In genomic region chrX:69123481-69123880, GRCh38 we compare ENCODE assay signal across 13 cellular contexts. TPM values are rescaled to one million over a fixed set of nuclear protein-coding genes. Genes with fewer than 3 reads are reported as not detected.
DNase-seq lines count a peak whose midpoint lies in the region; ATAC-seq and TF ChIP-seq lines count a peak whose summit lies in the region.
"Had no signal": no experiment of that assay in that cellular context is flagged by ENCODE, and none has a peak within 500 bp of the region (broad histone marks: within the 10 kb centered on the region; RNA-seq: fewer than 3 reads in every experiment).

No MANE protein-coding gene starts in this region.

- H3K27me3 ChIP-seq in mammary epithelial cell (ENCODE audit: insufficient read depth, low read length): no peaks in the 10 kb centered on the region
- H3K27me3 ChIP-seq in mesenchymal stem cell (ENCODE audit: control insufficient read depth in 1 of 2, insufficient read depth in 1 of 2, low read length in 2 of 2): peaks cover 0 to 87% of the 10 kb centered on the region in 2 experiments
- H3K27me3 ChIP-seq in trophoblast cell (ENCODE audit: insufficient read depth, low read length): no peaks in the 10 kb centered on the region
- H3K27me3 ChIP-seq: BE2C had no signal

- H3K36me3 ChIP-seq in mammary epithelial cell (ENCODE audit: insufficient read depth, low read length) (no peaks in the 10 kb centered on the region), mesenchymal stem cell (ENCODE audit: control insufficient read depth in 1 of 2, insufficient read depth in 2 of 2, low read depth in 1 of 2, low read length in 2 of 2) (no peaks in the 10 kb centered on the region), trophoblast cell (ENCODE audit: control insufficient read depth in 1 of 2, insufficient read depth in 2 of 2, low read length in 2 of 2) (no peaks in the 10 kb centered on the region)
- H3K36me3 ChIP-seq: BE2C, HAP-1 had no signal

- no peak overlapping the region for H2BK5ac ChIP-seq in mesenchymal stem cell (ENCODE audit: low read depth, low read length, poor library complexity, severe bottlenecking)
- no peak overlapping the region for H2BK5ac ChIP-seq in trophoblast cell (ENCODE audit: low read depth, low read length, poor library complexity)

- H3K23ac ChIP-seq in mesenchymal stem cell (ENCODE audit: low read length in 2 of 2) (no peak overlapping the region), trophoblast cell (ENCODE audit: low read length) (no peak overlapping the region)

- H2BK120ac ChIP-seq in mesenchymal stem cell (ENCODE audit: low read depth, low read length) (peak overlapping the region; percentile 49), trophoblast cell (ENCODE audit: insufficient read depth, low read length, poor library complexity) (no peak overlapping the region)

- ATAC-seq in HG03139 (IDR thresholded peaks at IDR 0.05; ENCODE audit: unreplicated experiment) (no peak), GM18519 (IDR thresholded peaks at IDR 0.05; ENCODE audit: low FRiP score, unreplicated experiment) (no peak)
- ATAC-seq: GM12878 had no signal

- H3K4me1 ChIP-seq in mammary epithelial cell (ENCODE audit: insufficient read depth, low read length): peaks cover 20% of the 10 kb centered on the region
- peaks cover 5% of the 10 kb centered on the region for H3K4me1 ChIP-seq in mesenchymal stem cell (ENCODE audit: control insufficient read depth, insufficient read depth, low read depth, low read length)
- peaks cover 4 to 10% of the 10 kb centered on the region in 2 experiments for H3K4me1 ChIP-seq in trophoblast cell (ENCODE audit: control insufficient read depth in 1 of 2, insufficient read depth in 2 of 2, low read length in 2 of 2)
- H3K4me1 ChIP-seq: BE2C had no signal

- H3K4ac ChIP-seq in mesenchymal stem cell (ENCODE audit: low read depth in 1 of 2, low read length in 2 of 2) (peak overlapping the region in 1 of 2 experiments; percentile 61), trophoblast cell (ENCODE audit: low read depth, low read length) (no peak overlapping the region)

- intact Hi-C loops in mammary epithelial cell (cut with micrococcal nuclease) (no loop called here), MCF 10A (cut with micrococcal nuclease) (no loop called here)

- H4K12ac ChIP-seq in trophoblast cell (ENCODE audit: low read depth, low read length): no peak overlapping the region

- H3K9me3 ChIP-seq in mammary epithelial cell (replicated peaks; ENCODE audit: insufficient read depth, low read length): no peaks in the 10 kb centered on the region
- no peaks in the 10 kb centered on the region for H3K9me3 ChIP-seq in mesenchymal stem cell (ENCODE audit: control insufficient read depth, low read length)
- H3K9me3 ChIP-seq in trophoblast cell (ENCODE audit: insufficient read depth, low read depth, low read length): no peaks in the 10 kb centered on the region
- H3K9me3 ChIP-seq: BE2C, HAP-1 had no signal

- DNase-seq in mammary epithelial cell: no peak
- DNase-seq in MCF 10A (ENCODE audit: unreplicated experiment): no peak
- no peak for DNase-seq in mesenchymal stem cell
- no peak for DNase-seq in trophoblast cell
- DNase-seq in ACHN: no peak
- DNase-seq: BE2C; CD4-positive, alpha-beta memory T cell; DMS79 had no signal

- H2BK12ac ChIP-seq in mesenchymal stem cell (ENCODE audit: low read length in 2 of 2) (peak overlapping the region in 1 of 2 experiments; percentile 97), trophoblast cell (ENCODE audit: low read length) (no peak overlapping the region)

- BruUV-seq in mammary epithelial cell (replicated peaks; lab: Mats Ljungman, UMichigan): no TSS peak
- BruUV-seq in MCF 10A (replicated peaks; lab: Mats Ljungman, UMichigan): no TSS peak

- H3K14ac ChIP-seq in mesenchymal stem cell (ENCODE audit: low read length in 2 of 2) (peak overlapping the region in 1 of 2 experiments; percentile 71), trophoblast cell (ENCODE audit: low read length) (peak overlapping the region; percentile 6)

- no peak overlapping the region for H3K27ac Mint-ChIP-seq in MCF 10A (ENCODE audit: low read depth, unreplicated experiment)
- H3K27ac Mint-ChIP-seq: CD4-positive, alpha-beta memory T cell had no signal

- H4K8ac ChIP-seq in mesenchymal stem cell (ENCODE audit: low read length): no peak overlapping the region
- H4K8ac ChIP-seq in trophoblast cell (ENCODE audit: low read depth, low read length): no peak overlapping the region

- dilution Hi-C loops in mammary epithelial cell (cut with HindIII; ENCODE audit: low sequenced_read_pairs): no loop called here

- H2BK15ac ChIP-seq in mesenchymal stem cell (ENCODE audit: low read depth, poor library complexity, severe bottlenecking): peak overlapping the region; percentile 28

- H2AK5ac ChIP-seq in mesenchymal stem cell (ENCODE audit: low read length, severe bottlenecking) (no peak overlapping the region), trophoblast cell (ENCODE audit: low read length) (no peak overlapping the region)

- H3K27ac ChIP-seq in mammary epithelial cell (ENCODE audit: insufficient read depth, low read depth, low read length) (no peak overlapping the region), mesenchymal stem cell (ENCODE audit: low read length, poor library complexity, severe bottlenecking) (no peak overlapping the region), trophoblast cell (ENCODE audit: low read depth, low read length) (no peak overlapping the region)
- H3K27ac ChIP-seq: C4-2B had no signal

- H3K9ac ChIP-seq in mammary epithelial cell (ENCODE audit: insufficient read depth, low read length): no peak overlapping the region
- H3K9ac ChIP-seq in mesenchymal stem cell (ENCODE audit: low read length): no peak overlapping the region
- H3K9ac ChIP-seq in trophoblast cell (ENCODE audit: low read length): no peak overlapping the region

- H3K79me1 ChIP-seq in mesenchymal stem cell (replicated peaks; ENCODE audit: low read length, poor library complexity, severe bottlenecking) (no peaks in the 10 kb centered on the region), trophoblast cell (ENCODE audit: low read length) (no peaks in the 10 kb centered on the region)

- TF ChIP-seq CTCF in mammary epithelial cell (conservative IDR thresholded peaks at IDR 0.05 in 1 of 2, IDR thresholded peaks at IDR 0.05 in 1 of 2; ENCODE audit: extremely low read depth in 1 of 2, insufficient read depth in 1 of 2, low read depth in 1 of 2, low read length in 2 of 2) (no peak), MCF 10A (IDR thresholded peaks at IDR 0.05; ENCODE audit: unreplicated experiment) (no peak)

- WGBS in mammary epithelial cell (ENCODE audit: low coverage, missing lambda C conversion rate): 18% methylated on average over 5 of the region's 8 CpGs
- 100% methylated on average over 3 of the region's 8 CpGs for WGBS in mesenchymal stem cell
- WGBS in trophoblast cell (ENCODE audit: extremely low coverage, insufficient coverage, insufficient read length): no CpG with 5 or more reads among the region's 8 CpGs

- H3K4me2 ChIP-seq in mammary epithelial cell (ENCODE audit: insufficient read depth, low read depth, low read length): no peak overlapping the region
- H3K4me2 ChIP-seq in mesenchymal stem cell (ENCODE audit: low read length, poor library complexity, severe bottlenecking): no peak overlapping the region
- H3K4me2 ChIP-seq in trophoblast cell (ENCODE audit: low read length): no peak overlapping the region

- no peaks in the 10 kb centered on the region for H3K36me3 Mint-ChIP-seq in MCF 10A (ENCODE audit: insufficient read depth, unreplicated experiment)
- H3K36me3 Mint-ChIP-seq: CD4-positive, alpha-beta memory T cell had no signal

- no peaks in the 10 kb centered on the region for H3K79me2 ChIP-seq in mammary epithelial cell (ENCODE audit: insufficient read depth, low read length)
- no peaks in the 10 kb centered on the region for H3K79me2 ChIP-seq in trophoblast cell (ENCODE audit: control insufficient read depth, insufficient read depth, low read length, poor library complexity)

- POLR2A ChIA-PET in MCF 10A (lab: Yijun Ruan, JAX): interaction anchor here (0.6 kb wide), 1 partner anchor 33 kb away, joined by 3 read pairs; no protein-coding TSS in a partner anchor

- CTCF ChIA-PET in mammary epithelial cell (lab: Charles Lee; ENCODE audit: low non-redundant PET): interaction anchor here (0.5 to 0.6 kb wide), 3 partner anchors 9 to 87 kb away, joined by 3 to 4 read pairs (median 3); no protein-coding TSS in a partner anchor
- CTCF ChIA-PET in MCF 10A (lab: Yijun Ruan, JAX): interaction anchor here (1.6 kb wide), 1 partner anchor 295 kb away, joined by 7 read pairs; the partner anchor contains the start of gene EFNB1

- H3K4me3 ChIP-seq in mammary epithelial cell (replicated peaks in 1 of 3; ENCODE audit: insufficient read depth in 1 of 3, low read depth in 2 of 3, low read length in 3 of 3) (no peak overlapping the region), mesenchymal stem cell (ENCODE audit: insufficient read depth in 1 of 2, low read depth in 1 of 2, low read length in 2 of 2) (no peak overlapping the region), trophoblast cell (ENCODE audit: low read depth, low read length) (no peak overlapping the region)
- H3K4me3 ChIP-seq: GM12878, HAP-1 had no signal

- H3K9me3 Mint-ChIP-seq in MCF 10A (ENCODE audit: unreplicated experiment): no peaks in the 10 kb centered on the region
- H3K9me3 Mint-ChIP-seq: CD4-positive, alpha-beta memory T cell had no signal

- peaks cover 5% of the 10 kb centered on the region for H3K4me1 Mint-ChIP-seq in MCF 10A (ENCODE audit: insufficient read depth, unreplicated experiment)

- no peaks in the 10 kb centered on the region for H4K20me1 ChIP-seq in mammary epithelial cell (ENCODE audit: insufficient read depth, low read length)

- in situ Hi-C loops in mammary epithelial cell (cut with MboI; ENCODE audit: low sequenced_read_pairs in 2 of 2): loop anchor here in 1 of 2 donors (10.0 kb wide), 1 partner anchor 99 kb away; no protein-coding TSS in a partner anchor
- in situ Hi-C loops in ACHN (cut with HindIII; ENCODE audit: low pct_ligation_motif_present, low pct_unique_long_range_greater_than_20kb, low sequenced_read_pairs): no loop called here

- H4K91ac ChIP-seq in mesenchymal stem cell (ENCODE audit: low read length) (no peak overlapping the region), trophoblast cell (ENCODE audit: low read depth, low read length) (peak overlapping the region; percentile 31)

- H3K4me3 Mint-ChIP-seq in MCF 10A (ENCODE audit: unreplicated experiment): no peak overlapping the region
- H3K4me3 Mint-ChIP-seq: CD4-positive, alpha-beta memory T cell had no signal

- H3K27me3 Mint-ChIP-seq in MCF 10A (ENCODE audit: insufficient read depth, unreplicated experiment): peaks cover 34% of the 10 kb centered on the region

- peak overlapping the region in 1 of 2 experiments; percentile 84 for H3K18ac ChIP-seq in mesenchymal stem cell (ENCODE audit: low read depth in 1 of 2, low read length in 2 of 2)
- no peak overlapping the region for H3K18ac ChIP-seq in trophoblast cell (ENCODE audit: low read length)

- H2AFZ ChIP-seq in mammary epithelial cell (ENCODE audit: low read depth, low read length) (peak overlapping the region; percentile 56), mesenchymal stem cell (ENCODE audit: low read depth, low read length) (no peak overlapping the region), trophoblast cell (ENCODE audit: insufficient read depth, low read length, poor library complexity) (no peak overlapping the region)

RNA-seq across cellular contexts. Expression of gene PJA1, which starts 41.8 kb away (rescaled TPM):
- total RNA-seq in mammary epithelial cell (10 to 100 TPM; 21.2 to 32.9 TPM), MCF 10A (2022) (12.6 and 14.1 TPM in 2 replicates)
- 17.0 TPM for polyA plus RNA-seq in mammary epithelial cell
- polyA minus RNA-seq in mammary epithelial cell: 20.2 TPM
- 40.5 TPM for polyA plus RNA-seq in mesenchymal stem cell (2013, experiment 1 of 2)
- 38.9 TPM for polyA plus RNA-seq in mesenchymal stem cell (2013, experiment 2 of 2)
- polyA plus RNA-seq in trophoblast cell (2013): 36.2 and 41.6 TPM in 2 replicates
